Comparison of ENCODE assay signal across 1 cellular context in the genomic region with DNA sequence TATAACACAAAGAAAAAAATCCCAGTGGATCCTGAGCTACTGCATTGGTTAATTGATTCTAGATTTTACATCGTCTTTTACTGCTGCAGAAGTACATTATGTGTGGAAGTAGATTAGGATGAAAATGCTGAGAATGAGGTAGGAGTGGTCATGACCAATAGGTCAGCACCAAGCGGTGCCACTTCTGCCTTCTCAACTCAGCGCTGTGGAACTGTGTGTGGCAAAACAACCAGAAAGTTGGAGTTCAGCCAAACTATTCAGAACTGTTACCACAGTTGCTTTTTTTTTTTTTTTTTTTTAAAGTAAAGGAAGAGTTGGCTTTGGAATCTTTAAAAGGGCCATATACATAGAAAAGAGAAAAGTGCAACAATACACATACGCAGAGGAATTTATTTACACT.
TF ChIP-seq lines count a peak whose summit lies in the region.

No MANE protein-coding gene starts in this region.

TF ChIP-seq in endothelial cell of umbilical vein, 7 proteins besides CTCF, POLR2A, EP300 and RAD21:
- TF ChIP-seq GATA2 (IDR thresholded peaks at IDR 0.05; ENCODE audit: insufficient read depth, insufficient read length, low read depth, low read length), result no peak
- TF ChIP-seq JUN (IDR thresholded peaks at IDR 0.05; ENCODE audit: borderline replicate concordance, insufficient read depth, insufficient read length, low read depth), result no peak
- TF ChIP-seq, protein P1, sequence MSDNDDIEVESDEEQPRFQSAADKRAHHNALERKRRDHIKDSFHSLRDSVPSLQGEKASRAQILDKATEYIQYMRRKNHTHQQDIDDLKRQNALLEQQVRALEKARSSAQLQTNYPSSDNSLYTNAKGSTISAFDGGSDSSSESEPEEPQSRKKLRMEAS (IDR thresholded peaks at IDR 0.05; ENCODE audit: insufficient read depth, insufficient read length), result no peak
- no peak for TF ChIP-seq EZH2 (IDR thresholded peaks at IDR 0.05; ENCODE audit: borderline replicate concordance, low read depth, low read length, severe bottlenecking)
- no peak for TF ChIP-seq MYC (IDR thresholded peaks at IDR 0.05; ENCODE audit: low read depth, low read length)
- TF ChIP-seq FOS (IDR thresholded peaks at IDR 0.05; ENCODE audit: borderline replicate concordance, insufficient read depth, low read length), result no peak
- TF ChIP-seq POLR2AphosphoS5 (IDR thresholded peaks at IDR 0.05; ENCODE audit: insufficient read depth, low read depth, low read length), result no peak
